12 cellular contexts compared by ENCODE assay signal in the genomic region with DNA sequence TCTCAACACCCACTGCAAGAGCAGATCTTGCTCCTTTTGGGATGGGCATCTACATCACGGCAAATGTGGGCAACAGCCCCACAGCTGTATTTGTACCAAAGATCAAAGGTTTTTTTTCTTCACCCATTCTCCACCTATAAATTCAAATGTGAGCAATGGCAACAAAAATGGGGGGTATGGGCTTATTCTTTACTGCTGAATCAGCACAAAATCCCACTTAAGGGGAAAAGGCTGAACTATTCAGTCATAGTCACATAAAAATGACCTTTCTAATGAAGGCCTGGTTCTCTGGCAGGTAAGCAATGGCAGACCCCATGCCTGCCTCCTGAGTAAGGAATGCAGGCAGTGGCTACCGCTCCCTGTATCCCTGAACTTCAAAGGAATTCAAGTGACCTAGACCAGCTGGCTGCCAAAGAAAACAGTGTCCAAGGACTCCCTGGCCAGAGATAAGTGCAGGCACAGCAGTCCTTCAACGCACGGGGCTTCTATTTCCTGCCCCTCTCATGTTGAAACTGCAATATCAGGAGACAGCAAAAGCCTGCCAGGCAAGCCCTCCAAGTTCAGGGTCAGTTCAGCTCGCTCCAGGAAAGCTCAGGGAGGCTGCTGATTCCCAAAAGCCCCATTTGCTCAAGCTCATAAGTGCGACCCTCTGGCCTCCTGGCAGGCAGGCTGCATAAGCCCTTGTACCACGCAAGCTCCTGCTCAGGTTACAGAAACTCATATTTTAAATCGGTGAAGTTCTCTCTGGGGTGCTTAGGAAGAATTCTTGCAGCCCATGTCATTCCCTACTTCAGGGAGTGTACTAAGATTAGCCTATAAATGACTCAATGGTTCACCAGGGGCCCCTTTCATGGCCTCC.
DNase-seq lines count a peak whose midpoint lies in the region; ATAC-seq, FAIRE-seq and TF ChIP-seq lines count a peak whose summit lies in the region.
"Had no signal": no experiment of that assay in that cellular context is flagged by ENCODE, and none has a peak within 500 bp of the region (broad histone marks: within the 10 kb centered on the region; RNA-seq: fewer than 3 reads in every experiment).

No MANE protein-coding gene starts in this region.

- H3K27me3 ChIP-seq in K562 (ENCODE audit: control insufficient read depth in 2 of 2, insufficient read depth in 2 of 2, low read length in 2 of 2) (no peaks in the 10 kb centered on the region), iPS-20b (ENCODE audit: insufficient read depth, low read length) (no peaks in the 10 kb centered on the region)
- H3K27me3 ChIP-seq in naive thymus-derived CD4-positive, alpha-beta T cell (ENCODE audit: control insufficient read depth in 2 of 2, insufficient read depth in 2 of 2, low read length in 2 of 2), result no peaks in the 10 kb centered on the region

- no peaks in the 10 kb centered on the region for H3K36me3 Mint-ChIP-seq in naive thymus-derived CD4-positive, alpha-beta T cell
- no peaks in the 10 kb centered on the region for H3K36me3 Mint-ChIP-seq in activated naive CD4-positive, alpha-beta T cell treated with anti-CD3 and anti-CD28 coated beads, Interleukin-2, amount 50 U/mL, for 72 hours
- H3K36me3 Mint-ChIP-seq: activated naive CD8-positive, alpha-beta T cell treated with anti-CD3 and anti-CD28 coated beads, Interleukin-2, amount 10 ng/mL, durations not matched to agents 7 days and 5 days had no signal

- H3K36me3 ChIP-seq in K562 (ENCODE audit: control insufficient read depth, insufficient read depth, low read length), result no peaks in the 10 kb centered on the region
- H3K36me3 ChIP-seq in iPS-20b (ENCODE audit: insufficient read depth, low read depth, low read length), result no peaks in the 10 kb centered on the region
- no peaks in the 10 kb centered on the region for H3K36me3 ChIP-seq in naive thymus-derived CD4-positive, alpha-beta T cell (ENCODE audit: control insufficient read depth in 2 of 3, insufficient read depth in 3 of 3, low read length in 3 of 3)

- no TSS peak for BruUV-seq in K562 (replicated peaks; lab: Mats Ljungman, UMichigan)

- H3K27ac ChIP-seq in K562 (ENCODE audit: extremely low read depth, low read depth, low read length), result no peak overlapping the region
- no peak overlapping the region for H3K27ac ChIP-seq in iPS-20b (ENCODE audit: low read length)
- H3K27ac ChIP-seq in naive thymus-derived CD4-positive, alpha-beta T cell (ENCODE audit: low read depth, low read length), result no peak overlapping the region

- intact Hi-C loops in K562 (cut with micrococcal nuclease), result no loop called here
- intact Hi-C loops in naive thymus-derived CD4-positive, alpha-beta T cell (cut with micrococcal nuclease), result no loop called here

- H3K9me3 ChIP-seq in K562 (replicated peaks; ENCODE audit: control insufficient read depth, insufficient read depth, low read depth, low read length), result no peaks in the 10 kb centered on the region
- no peaks in the 10 kb centered on the region for H3K9me3 ChIP-seq in iPS-20b (ENCODE audit: insufficient read depth, low read depth, low read length)
- H3K9me3 ChIP-seq in naive thymus-derived CD4-positive, alpha-beta T cell (ENCODE audit: control insufficient read depth in 2 of 3, low read length in 3 of 3), result no peaks in the 10 kb centered on the region
- H3K9me3 ChIP-seq: Caco-2 had no signal

- H3K27ac Mint-ChIP-seq in naive thymus-derived CD4-positive, alpha-beta T cell, result no peak overlapping the region
- no peak overlapping the region for H3K27ac Mint-ChIP-seq in activated naive CD4-positive, alpha-beta T cell treated with anti-CD3 and anti-CD28 coated beads, Interleukin-2, amount 50 U/mL, for 72 hours
- H3K27ac Mint-ChIP-seq: activated naive CD8-positive, alpha-beta T cell treated with anti-CD3 and anti-CD28 coated beads, Interleukin-2, amount 10 ng/mL, durations not matched to agents 7 days and 5 days had no signal

- DNase-seq in K562 (ENCODE audit: extremely low read depth in 1 of 4, low spot score in 3 of 4), result no peak
- peak; percentile 84 for DNase-seq in skeletal muscle cell (ENCODE audit: low read depth)
- DNase-seq in NCI-H2171 (lab: John Stamatoyannopoulos, UW), result no peak
- DNase-seq in naive thymus-derived CD4-positive, alpha-beta T cell, result no peak
- DNase-seq in activated naive CD4-positive, alpha-beta T cell treated with anti-CD3 and anti-CD28 coated beads, Interleukin-2, amount 50 U/mL, for 72 hours (ENCODE audit: low spot score in 2 of 2), result no peak
- DNase-seq: activated naive CD8-positive, alpha-beta T cell treated with anti-CD3 and anti-CD28 coated beads, Interleukin-2, amount 10 ng/mL, durations not matched to agents 7 days and 5 days; NCI-H526 treated with DMSO at 0.1 percent for 48 hours; stimulated activated CD4-positive, alpha-beta T cell treated with anti-CD3 and anti-CD28 coated beads, Interleukin-12 subunit alpha, Interleukin-12 subunit beta, amount 100 ng/mL, for 4 hours had no signal

- no peak for TF ChIP-seq POLR2A in K562 (conservative IDR thresholded peaks at IDR 0.05)

- no peak for FAIRE-seq in K562 (lab: Jason Lieb, UNC)

- H3K4me1 ChIP-seq in K562 (replicated peaks in 1 of 2; ENCODE audit: control insufficient read depth in 2 of 2, insufficient read depth in 2 of 2, low read length in 2 of 2), result no peaks in the 10 kb centered on the region
- H3K4me1 ChIP-seq in iPS-20b (ENCODE audit: insufficient read depth, low read length), result peaks cover 30% of the 10 kb centered on the region; the same call in 1 of the 2 replicates
- no peaks in the 10 kb centered on the region for H3K4me1 ChIP-seq in naive thymus-derived CD4-positive, alpha-beta T cell (ENCODE audit: control insufficient read depth in 2 of 2, insufficient read depth in 2 of 2, low read length in 2 of 2)
- H3K4me1 ChIP-seq: Caco-2 had no signal

- no peak overlapping the region for H3K4me3 Mint-ChIP-seq in naive thymus-derived CD4-positive, alpha-beta T cell
- H3K4me3 Mint-ChIP-seq: activated naive CD8-positive, alpha-beta T cell treated with anti-CD3 and anti-CD28 coated beads, Interleukin-2, amount 10 ng/mL, durations not matched to agents 7 days and 5 days had no signal

- 0% methylated on average over 8 of the region's 8 CpGs for WGBS in K562 (ENCODE audit: insufficient coverage, low coverage, missing lambda C conversion rate)

- H3K9me1 ChIP-seq in K562 (ENCODE audit: control insufficient read depth, insufficient read depth, low read length), result no peaks in the 10 kb centered on the region

- CTCF ChIA-PET in K562 (lab: Yijun Ruan, JAX; ENCODE audit: low intra/inter-chr PET ratio), result no interaction called here
- CTCF ChIA-PET in naive thymus-derived CD4-positive, alpha-beta T cell (lab: Charles Lee), result no interaction called here

- H3K9ac ChIP-seq in K562 (ENCODE audit: insufficient read depth in 1 of 2, low read depth in 2 of 2, low read length in 2 of 2) (no peak overlapping the region), iPS-20b (ENCODE audit: low read depth, low read length) (no peak overlapping the region)

- peak; percentile 92 for TF ChIP-seq EP300 in Ishikawa (IDR thresholded peaks at IDR 0.05; ENCODE audit: borderline replicate concordance)
- TF ChIP-seq EP300 in K562 (IDR thresholded peaks at IDR 0.05; ENCODE audit: low read length), result no peak

- POLR2A ChIA-PET in K562 (lab: Yijun Ruan, JAX), result interaction anchor here (0.6 kb wide), 1 partner anchor 889 kb away, joined by 4 read pairs; no protein-coding TSS in a partner anchor
- POLR2A ChIA-PET in naive thymus-derived CD4-positive, alpha-beta T cell (lab: Charles Lee), result no interaction called here

- ATAC-seq in K562 (no peak), GM18498 (IDR thresholded peaks at IDR 0.05; ENCODE audit: unreplicated experiment) (no peak)
- no peak for ATAC-seq in naive thymus-derived CD4-positive, alpha-beta T cell
- no peak for ATAC-seq in activated naive CD4-positive, alpha-beta T cell treated with anti-CD3 and anti-CD28 coated beads, Interleukin-2, amount 50 U/mL, for 72 hours

- no peak overlapping the region for H2AFZ ChIP-seq in K562 (ENCODE audit: low read depth, low read length)

- no peaks in the 10 kb centered on the region for H3K9me3 Mint-ChIP-seq in naive thymus-derived CD4-positive, alpha-beta T cell
- H3K9me3 Mint-ChIP-seq in activated naive CD4-positive, alpha-beta T cell treated with anti-CD3 and anti-CD28 coated beads, Interleukin-2, amount 50 U/mL, for 72 hours, result no peaks in the 10 kb centered on the region
- H3K9me3 Mint-ChIP-seq: activated naive CD8-positive, alpha-beta T cell treated with anti-CD3 and anti-CD28 coated beads, Interleukin-2, amount 10 ng/mL, durations not matched to agents 7 days and 5 days had no signal

- H3K4me3 ChIP-seq in K562 (no peak overlapping the region), iPS-20b (ENCODE audit: low read length) (peak overlapping the region; percentile 4; the same call in 1 of the 2 replicates), skeletal muscle cell (ENCODE audit: low read depth, low read length) (no peak overlapping the region)
- H3K4me3 ChIP-seq in naive thymus-derived CD4-positive, alpha-beta T cell (ENCODE audit: low read length), result no peak overlapping the region

- H4K20me1 ChIP-seq in K562 (replicated peaks; ENCODE audit: control insufficient read depth, insufficient read depth, low read length), result no peaks in the 10 kb centered on the region

- no peaks in the 10 kb centered on the region for H3K79me2 ChIP-seq in K562 (ENCODE audit: control insufficient read depth, insufficient read depth, low read length)

- no peak for TF ChIP-seq CTCF in K562 (IDR thresholded peaks at IDR 0.05 in 2 of 3, conservative IDR thresholded peaks at IDR 0.05 in 1 of 3; ENCODE audit: insufficient read depth in 2 of 3, low read depth in 1 of 3, low read length in 3 of 3)

- in situ Hi-C loops in K562 (cut with MboI), result no loop called here

- H3K4me1 Mint-ChIP-seq in naive thymus-derived CD4-positive, alpha-beta T cell, result no peaks in the 10 kb centered on the region
- H3K4me1 Mint-ChIP-seq: activated naive CD8-positive, alpha-beta T cell treated with anti-CD3 and anti-CD28 coated beads, Interleukin-2, amount 10 ng/mL, durations not matched to agents 7 days and 5 days had no signal

- H3K27me3 Mint-ChIP-seq in naive thymus-derived CD4-positive, alpha-beta T cell, result peaks cover 4 to 16% (median 14%) of the 10 kb centered on the region in 5 donors

- H3K4me2 ChIP-seq in K562 (ENCODE audit: insufficient read depth, low read length), result no peak overlapping the region

- TF ChIP-seq RAD21 in Ishikawa (IDR thresholded peaks at IDR 0.05; ENCODE audit: low read depth), result peak; percentile 8; the same call in 1 of the 2 replicates
- no peak for TF ChIP-seq RAD21 in K562 (CRISPR knock-in tag; conservative IDR thresholded peaks at IDR 0.05 in 1 of 2, IDR thresholded peaks at IDR 0.05 in 1 of 2)

TF ChIP-seq in Ishikawa, 13 proteins besides CTCF, POLR2A, EP300 and RAD21 (continues in another document):
- peak; percentile 94 for TF ChIP-seq TCF12 (IDR thresholded peaks at IDR 0.05; ENCODE audit: low read depth)
- no peak for TF ChIP-seq TAF1 (IDR thresholded peaks at IDR 0.05; ENCODE audit: low read depth)

TF ChIP-seq in K562, 482 proteins besides CTCF, POLR2A, EP300 and RAD21 (continues in another document):
- TF ChIP-seq BRCA1 (IDR thresholded peaks at IDR 0.05), result no peak
- no peak for TF ChIP-seq BRCA1 (CRISPR knock-in tag; IDR thresholded peaks at IDR 0.05)
